In genomic region chr9:124259273-124260078, GRCh38 we compare ENCODE assay signal across 8 cellular contexts. TPM values are rescaled to one million over a fixed set of nuclear protein-coding genes. Genes with fewer than 3 reads are reported as not detected.
DNase-seq lines count a peak whose midpoint lies in the region; ATAC-seq, FAIRE-seq and TF ChIP-seq lines count a peak whose summit lies in the region.

No MANE protein-coding gene starts in this region.

- H3K4me2 ChIP-seq in GM12878 (ENCODE audit: control insufficient read depth, insufficient read depth), result peak overlapping the region; percentile 96

- H3K4me3 ChIP-seq in GM12878, result peak overlapping the region; percentile 95
- H3K4me3 ChIP-seq in kidney (ENCODE audit: low read length in 2 of 2), result peak overlapping the region; percentile 74 to 75

- H3K27me3 ChIP-seq in GM12878 (replicated peaks in 1 of 2; ENCODE audit: control insufficient read depth in 2 of 2, insufficient read depth in 2 of 2, low read length in 1 of 2), result no peaks in the 10 kb centered on the region

- H3K9ac ChIP-seq in GM12878 (ENCODE audit: control insufficient read depth, insufficient read depth, low read length), result peak overlapping the region; percentile 84
- peak overlapping the region; percentile 78 to 80 for H3K9ac ChIP-seq in kidney (ENCODE audit: low read length in 2 of 2)

- peak; percentile 94 for DNase-seq in Daoy (ENCODE audit: low read depth)
- DNase-seq in M059J (ENCODE audit: low read depth), result peak; percentile 94
- no peak for DNase-seq in GM12878 (ENCODE audit: low read depth, low spot score)
- DNase-seq in kidney, result peak; percentile 90
- DNase-seq in stimulated activated effector memory CD8-positive, alpha-beta T cell treated with anti-CD3 and anti-CD28 coated beads, Interleukin-12 subunit alpha, Interleukin-12 subunit beta, amount 100 ng/mL, for 72 hours (ENCODE audit: low spot score in 2 of 2), result no peak
- no peak for DNase-seq in NCI-H2227 (lab: John Stamatoyannopoulos, UW; ENCODE audit: unreplicated experiment)
- DNase-seq in NCI-H82 (lab: John Stamatoyannopoulos, UW), result no peak

- H3K4me1 Mint-ChIP-seq in stimulated activated effector memory CD8-positive, alpha-beta T cell treated with anti-CD3 and anti-CD28 coated beads, Interleukin-12 subunit alpha, Interleukin-12 subunit beta, amount 100 ng/mL, for 72 hours, result peaks cover 63% of the 10 kb centered on the region

- CTCF ChIA-PET in GM12878 (lab: Yijun Ruan, JAX), result interaction anchor here (0.7 to 4.6 kb wide), 7 partner anchors 31 to 133 kb away, joined by 3 to 18 read pairs (median 4); no protein-coding TSS in a partner anchor

- no peaks in the 10 kb centered on the region for H4K20me1 ChIP-seq in GM12878 (ENCODE audit: control insufficient read depth, insufficient read depth)

- intact Hi-C loops in GM12878 (cut with micrococcal nuclease; ENCODE audit: unreplicated experiment) (loop anchor here (2.0 kb wide), 1 partner anchor 133 kb away; no protein-coding TSS in a partner anchor), kidney (cut with DNase I) (no loop called here)

- H3K4me1 ChIP-seq in GM12878 (ENCODE audit: control insufficient read depth, insufficient read depth, low read length) (peaks cover 37% of the 10 kb centered on the region), kidney (ENCODE audit: control insufficient read depth in 1 of 2, insufficient read depth in 1 of 2, low read depth in 1 of 2, low read length in 2 of 2) (peaks cover 25 to 31% of the 10 kb centered on the region in 2 donors)

- no peak for FAIRE-seq in GM12878 (lab: Jason Lieb, UNC)
- no peak for FAIRE-seq in kidney (lab: Jason Lieb, UNC)

- POLR2A ChIA-PET in GM12878 (lab: Charles Lee), result interaction anchor here (0.6 to 2.8 kb wide), 12 partner anchors 19 to 102 kb away, joined by 3 to 15 read pairs (median 4); no protein-coding TSS in a partner anchor

- H3K36me3 Mint-ChIP-seq in stimulated activated effector memory CD8-positive, alpha-beta T cell treated with anti-CD3 and anti-CD28 coated beads, Interleukin-12 subunit alpha, Interleukin-12 subunit beta, amount 100 ng/mL, for 72 hours, result peaks cover 17% of the 10 kb centered on the region

- H2AFZ ChIP-seq in GM12878 (ENCODE audit: control insufficient read depth, low read depth, low read length), result no peak overlapping the region

- BruUV-seq in GM12878 (replicated peaks; lab: Mats Ljungman, UMichigan), result no TSS peak

- H3K4me3 Mint-ChIP-seq in stimulated activated effector memory CD8-positive, alpha-beta T cell treated with anti-CD3 and anti-CD28 coated beads, Interleukin-12 subunit alpha, Interleukin-12 subunit beta, amount 100 ng/mL, for 72 hours, result peak overlapping the region; percentile 90

- H3K36me3 ChIP-seq in GM12878 (ENCODE audit: control insufficient read depth in 2 of 2, insufficient read depth in 2 of 2, low read length in 1 of 2), result no peaks in the 10 kb centered on the region; a peak in 2 of 4 replicates
- no peaks in the 10 kb centered on the region for H3K36me3 ChIP-seq in kidney (ENCODE audit: control insufficient read depth in 1 of 2, insufficient read depth in 2 of 2, low read length in 2 of 2)

- peak overlapping the region; percentile 32 for H3K27ac Mint-ChIP-seq in stimulated activated effector memory CD8-positive, alpha-beta T cell treated with anti-CD3 and anti-CD28 coated beads, Interleukin-12 subunit alpha, Interleukin-12 subunit beta, amount 100 ng/mL, for 72 hours

- in situ Hi-C loops in GM12878 (cut with MboI), result no loop called here

- H3K9me3 Mint-ChIP-seq in stimulated activated effector memory CD8-positive, alpha-beta T cell treated with anti-CD3 and anti-CD28 coated beads, Interleukin-12 subunit alpha, Interleukin-12 subunit beta, amount 100 ng/mL, for 72 hours, result no peaks in the 10 kb centered on the region

- RAD21 ChIA-PET in GM12878 (lab: Charles Lee; ENCODE audit: unreplicated experiment), result interaction anchor here (0.6 to 3.0 kb wide), 12 partner anchors 27 to 137 kb away, joined by 3 to 17 read pairs (median 4); no protein-coding TSS in a partner anchor

- ATAC-seq in GM12878, result 0 out of 3 replicates have a peak, but pooled peaks have one; percentile 2
- ATAC-seq in stimulated activated effector memory CD8-positive, alpha-beta T cell treated with anti-CD3 and anti-CD28 coated beads, Interleukin-12 subunit alpha, Interleukin-12 subunit beta, amount 100 ng/mL, for 72 hours, result no peak
- ATAC-seq in GM19324 (IDR thresholded peaks at IDR 0.05; ENCODE audit: low FRiP score, unreplicated experiment), result no peak

- no peak for TF ChIP-seq RAD21 in GM12878 (IDR thresholded peaks at IDR 0.05; ENCODE audit: insufficient read depth, low read depth, low read length)

- no peak for TF ChIP-seq EP300 in GM12878 (IDR thresholded peaks at IDR 0.05; ENCODE audit: borderline replicate concordance in 1 of 2, control insufficient read depth in 1 of 2, low read depth in 2 of 2, low read length in 2 of 2)

- under 1% methylated on average over 20 of the region's 22 CpGs for whole genome bisulfite sequencing in GM12878 (ENCODE audit: insufficient coverage, insufficient replicate concordance, low lambda C conversion rate, missing lambda C conversion rate)

- H3K27ac ChIP-seq in GM12878 (ENCODE audit: control insufficient read depth, insufficient read depth) (peak overlapping the region; percentile 88), kidney (ENCODE audit: low read depth in 2 of 2, low read length in 2 of 2) (peak overlapping the region; percentile 90 to 96)

- peaks cover 69% of the 10 kb centered on the region for H3K79me2 ChIP-seq in GM12878 (ENCODE audit: control insufficient read depth, insufficient read depth, low read length)

- SMC1A ChIA-PET in GM12878 (lab: Charles Lee; ENCODE audit: uncharacterized antibody, unreplicated experiment), result interaction anchor here (0.9 to 10.1 kb wide), 10 partner anchors 21 to 127 kb away, joined by 3 to 132 read pairs (median 5); no protein-coding TSS in a partner anchor

- TF ChIP-seq POLR2A in GM12878 (IDR thresholded peaks at IDR 0.05; ENCODE audit: low read depth, low read length), result no peak

- H3K9me3 ChIP-seq in GM12878 (replicated peaks; ENCODE audit: control insufficient read depth, insufficient read depth, low read length) (no peaks in the 10 kb centered on the region), kidney (ENCODE audit: control insufficient read depth in 1 of 2, low read length in 2 of 2) (no peaks in the 10 kb centered on the region)

- TF ChIP-seq CTCF in GM12878 (IDR thresholded peaks at IDR 0.05 in 2 of 3, conservative IDR thresholded peaks at IDR 0.05 in 1 of 3; ENCODE audit: control insufficient read depth in 2 of 3, extremely low read depth in 1 of 3, insufficient read depth in 1 of 3, low read depth in 3 of 3, low read length in 3 of 3), result no peak
- no peak for TF ChIP-seq CTCF in kidney (IDR thresholded peaks at IDR 0.05; ENCODE audit: borderline replicate concordance, extremely low read depth, insufficient read depth)

TF ChIP-seq in GM12878, 131 proteins besides CTCF, POLR2A, EP300 and RAD21 (continues in another document):
- no peak for TF ChIP-seq ESRRA (IDR thresholded peaks at IDR 0.05; ENCODE audit: low read length)
- TF ChIP-seq MTA2 (IDR thresholded peaks at IDR 0.05; ENCODE audit: low read depth), result 0 out of 2 replicates have a peak, but pooled peaks have one; percentile 15
- no peak for TF ChIP-seq BMI1 (IDR thresholded peaks at IDR 0.05; ENCODE audit: borderline replicate concordance)
- TF ChIP-seq TAF1 (IDR thresholded peaks at IDR 0.05; ENCODE audit: borderline replicate concordance, low read depth, low read length), result 0 out of 2 replicates have a peak, but pooled peaks have one; percentile 13
- TF ChIP-seq IKZF1 (conservative IDR thresholded peaks at IDR 0.05), result peak; percentile 50
- TF ChIP-seq SIN3A (IDR thresholded peaks at IDR 0.05; ENCODE audit: low read depth, low read length), result 0 out of 2 replicates have a peak, but pooled peaks have one; percentile 21

RNA-seq across cellular contexts. Expression of gene NEK6, which starts 1.7 kb away (rescaled TPM):
- total RNA-seq in Daoy (2014; rRNA removed; shearing (Covaris generic)), result 40.6 and 41.9 TPM in 2 replicates
- total RNA-seq in M059J (2014; rRNA removed; shearing (Covaris generic)), result 51.3 and 88.5 TPM in 2 replicates
- 174 and 184 TPM in 2 replicates for total RNA-seq in GM12878 (2013; cell fraction: nucleolus; rRNA removed)
- total RNA-seq in GM12878 (2014; rRNA removed) (50.0 and 58.0 TPM in 2 replicates), GM12878 (2014; rRNA removed; fragmentation: Illumina TruSeq; extraction: Trizol) (51.8 and 53.8 TPM in 2 replicates), GM12878 (2021) (136 and 142 TPM in 2 replicates), kidney (82.1 TPM)
- polyA plus RNA-seq in GM12878 (2011; ENCODE audit: low read depth), result 62.2 TPM
- polyA plus RNA-seq in GM12878 (2011; rRNA removed) (131 and 161 TPM in 2 replicates), GM12878 (2014; fragmentation: Illumina TruSeq; extraction: Trizol) (68.6 and 87.1 TPM in 2 replicates), GM12878 (2014; fragmentation: Nextera tagmentation; extraction: Ambion mirVana) (10 to 100 TPM; 31.3 to 33.2 TPM), GM12878 (2014; rRNA removed) (91.3 and 96.0 TPM in 2 replicates), GM12878 (2016; fragmentation: Nextera tagmentation; extraction: Ambion mirVana) (100 to 1,000 TPM in 1 of 2 experiments, 10 to 100 TPM in 1; 97.0 to 104 TPM), kidney (ENCODE audit: insufficient read depth, low read depth, low replicate concordance) (14.9 TPM)
- 171 and 176 TPM in 2 replicates for polyA plus RNA-seq in GM12878 (2011; cell fraction: cytosol; rRNA removed)
- polyA plus RNA-seq in GM12878 (2011; cell fraction: nucleus; rRNA removed), result 186 and 192 TPM in 2 replicates
- polyA plus RNA-seq in GM12878 (2012), result 79.3 and 129 TPM in 2 replicates
- polyA minus RNA-seq in GM12878 (2011; rRNA and poly(A)+ RNA removed), result 210 and 248 TPM in 2 replicates
- 53.5 and 58.5 TPM in 2 replicates for polyA minus RNA-seq in GM12878 (2011; cell fraction: cytosol; rRNA and poly(A)+ RNA removed)
- polyA minus RNA-seq in GM12878 (2011; cell fraction: nucleus; rRNA and poly(A)+ RNA removed), result 60.7 and 78.1 TPM in 2 replicates

Comparison
In these comparisons a context has a peak if more than half of its experiments do, and no peak if none do; other contexts are left out.
1. DNase-seq: peak in Daoy (single experiment), M059J (single experiment) and kidney (single experiment); none in GM12878 (single experiment), stimulated activated effector memory CD8-positive, alpha-beta T cell treated with anti-CD3 and anti-CD28 coated beads, Interleukin-12 subunit alpha, Interleukin-12 subunit beta, amount 100 ng/mL, for 72 hours (0 of 2), NCI-H2227 (single experiment) and NCI-H82 (single experiment).